Comparison of ENCODE assay signal across 17 cellular contexts in the genomic region with DNA sequence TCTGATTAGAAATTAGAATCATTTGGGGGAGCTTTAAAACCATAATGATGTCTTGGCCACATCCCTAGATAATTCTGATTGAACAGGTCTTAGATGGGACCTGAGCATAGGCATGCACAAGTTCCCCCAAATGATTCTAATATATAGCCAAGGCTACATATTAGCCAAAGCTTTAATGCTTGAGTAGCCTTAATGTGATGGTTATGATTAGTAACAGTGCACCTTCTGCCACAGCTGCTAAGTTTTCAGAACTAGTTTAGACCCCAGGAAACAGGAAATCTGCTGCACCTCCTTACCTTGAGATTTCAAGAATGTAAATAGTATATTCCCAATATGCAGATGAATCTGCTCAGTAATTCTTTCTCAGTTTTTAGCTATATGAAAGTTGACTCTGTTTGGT.
DNase-seq lines count a peak whose midpoint lies in the region; ATAC-seq lines count a peak whose summit lies in the region.
"Had no signal": no experiment of that assay in that cellular context is flagged by ENCODE, and none has a peak within 500 bp of the region (broad histone marks: within the 10 kb centered on the region; RNA-seq: fewer than 3 reads in every experiment).

No MANE protein-coding gene starts in this region.

- DNase-seq in kidney tubule cell (ENCODE audit: low spot score) (peak; percentile 54), NOMO-1 treated with DMSO at 0.1 percent for 48 hours (lab: John Stamatoyannopoulos, UW; ENCODE audit: unreplicated experiment) (no peak), GF-D8 (lab: John Stamatoyannopoulos, UW) (no peak), AML-193 (lab: John Stamatoyannopoulos, UW) (no peak)
- DNase-seq: activated CD4-positive, alpha-beta T cell treated with anti-CD3 and anti-CD28 coated beads, Interleukin-2, amount 50 U/mL, for 48 hours; activated naive CD4-positive, alpha-beta T cell treated with anti-CD3 and anti-CD28 coated beads, Interleukin-2, amount 10 ng/mL, durations not matched to agents 7 days and 5 days; activated T-cell treated with anti-CD3 and anti-CD28 coated beads for 4 hours; effector memory CD4-positive, alpha-beta T cell; glutamatergic neuron; NCI-H1694; NK-92 treated with Interleukin-12 subunit alpha and Interleukin-12 subunit beta, amount 100 ng/mL, for 24 hours; stimulated activated CD4-positive, alpha-beta T cell treated with anti-CD3 and anti-CD28 coated beads, Interleukin-2, amount 100 ng/mL, for 24 hours; stomach had no signal

- ATAC-seq in GM18861 (IDR thresholded peaks at IDR 0.05; ENCODE audit: unreplicated experiment), result peak; percentile 93
- ATAC-seq in GM21529 (IDR thresholded peaks at IDR 0.05; ENCODE audit: unreplicated experiment), result peak; percentile 64
- peak; percentile 71 for ATAC-seq in HG03196 (IDR thresholded peaks at IDR 0.05; ENCODE audit: unreplicated experiment)
- ATAC-seq: K562 had no signal
